In genomic region chr9:90142580-90142979, GRCh38 we compare ENCODE assay signal across 8 cellular contexts.
DNase-seq lines count a peak whose midpoint lies in the region; ATAC-seq lines count a peak whose summit lies in the region.

No MANE protein-coding gene starts in this region.

- ATAC-seq in GM21390 (IDR thresholded peaks at IDR 0.05; ENCODE audit: unreplicated experiment) (no peak), GM21825 (IDR thresholded peaks at IDR 0.05; ENCODE audit: unreplicated experiment) (no peak)

- DNase-seq in DMS53 (lab: John Stamatoyannopoulos, UW): peak; percentile 84
- DNase-seq in LHCN-M2 (ENCODE audit: low read depth): peak; percentile 19
- DNase-seq in RPMI7951 (ENCODE audit: low read depth): peak; percentile 18
- peak; percentile 21 for DNase-seq in amniotic epithelial cell (ENCODE audit: low read depth)
- peak; percentile 22 for DNase-seq in kidney glomerular epithelial cell (lab: John Stamatoyannopoulos, UW)
- peak in 2 of 3 donors; percentile 8 to 12 for DNase-seq in stimulated activated CD4-positive, alpha-beta T cell treated with anti-CD3 and anti-CD28 coated beads, TNF-alpha, amount 100 ng/mL, for 1 hour (ENCODE audit: low read depth in 3 of 3, low spot score in 1 of 3)

Comparison
In these comparisons a context has a peak if more than half of its experiments do, and no peak if none do; other contexts are left out.
1. DNase-seq: peak in every context shown above with its lines; median percentile 84 in DMS53; 22 in kidney glomerular epithelial cell; 21 in amniotic epithelial cell; 19 in LHCN-M2; 18 in RPMI7951; 10 in stimulated activated CD4-positive, alpha-beta T cell treated with anti-CD3 and anti-CD28 coated beads, TNF-alpha, amount 100 ng/mL, for 1 hour.